ENCODE assay signal across 22 cellular contexts in the genomic region with DNA sequence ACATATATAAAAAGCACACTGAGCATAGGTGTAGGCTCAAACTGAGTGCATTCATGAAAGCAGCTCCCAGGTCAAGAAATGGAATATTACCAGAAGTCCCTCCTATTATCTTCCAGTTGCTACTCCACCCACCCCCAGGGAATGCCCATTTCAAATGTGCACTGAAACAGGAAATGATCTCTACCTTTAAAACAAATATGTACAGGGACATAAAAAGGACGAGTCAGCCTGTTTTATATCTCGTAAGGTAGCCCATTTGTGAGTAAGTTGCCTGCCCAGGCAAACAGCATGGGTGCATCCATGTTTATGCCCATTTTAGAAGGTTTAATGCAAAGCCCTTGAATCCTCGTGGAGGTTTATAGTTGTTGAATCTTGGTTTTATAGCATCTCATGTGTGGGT. TPM values are rescaled to one million over a fixed set of nuclear protein-coding genes. Genes with fewer than 3 reads are reported as not detected.
"Had no signal": no experiment of that assay in that cellular context is flagged by ENCODE, and none has a peak within 500 bp of the region (broad histone marks: within the 10 kb centered on the region; RNA-seq: fewer than 3 reads in every experiment).

No MANE protein-coding gene starts in this region.

- H3K9me3 ChIP-seq: ascending aorta, lower lobe of right lung, thyroid gland had no signal

- H3K4me3 ChIP-seq: ascending aorta, gastroesophageal sphincter, heart right ventricle, lower lobe of right lung, thyroid gland had no signal

- DNase-seq: activated CD4-positive, alpha-beta T cell treated with anti-CD3 and anti-CD28 coated beads, Interleukin-2, amount 10 ng/mL, durations not matched to agents 7 days and 5 days; activated CD8-positive, alpha-beta memory T cell treated with anti-CD3 and anti-CD28 coated beads, Interleukin-2, amount 50 U/mL, for 48 hours; activated effector memory CD4-positive, alpha-beta T cell treated with anti-CD3 and anti-CD28 coated beads, Interleukin-2, amount 50 U/mL, for 16 hours; activated naive CD4-positive, alpha-beta T cell treated with anti-CD3 and anti-CD28 coated beads, Interleukin-2, amount 50 U/mL, for 16 hours; activated T-cell treated with anti-CD3 and anti-CD28 coated beads, Interleukin-2, amount 50 U/mL, for 48 hours; cerebellar nuclear complex; effector CD4-positive, alpha-beta T cell; heart right ventricle; lower lobe of right lung; nephron progenitor cell; nucleus accumbens; stimulated activated naive B cell treated with anti-CD40 and anti-IgM and Interleukin-4, amounts not matched to agents 10 μg/mL and 1 μg/mL and 100 μg/mL, for 72 hours; T-helper 1 cell; T-helper 9 cell; thyroid gland had no signal

- H3K27ac ChIP-seq: ascending aorta, gastroesophageal sphincter, heart right ventricle, lower lobe of right lung, thyroid gland had no signal

- H3K27me3 ChIP-seq: ascending aorta, thyroid gland had no signal

- H3K4me1 ChIP-seq: ascending aorta, gastroesophageal sphincter, thyroid gland had no signal

- ATAC-seq: gastroesophageal sphincter; heart right ventricle; lower lobe of right lung; stimulated activated naive B cell treated with anti-CD40 and anti-IgM and Interleukin-4, amounts not matched to agents 10 μg/mL and 1 μg/mL and 100 μg/mL, for 72 hours had no signal

- H3K36me3 ChIP-seq: ascending aorta, gastroesophageal sphincter, heart right ventricle, lower lobe of right lung, thyroid gland had no signal

RNA-seq across cellular contexts. Expression of gene FFAR4, which starts 10.4 kb away (rescaled TPM):
- total RNA-seq: activated CD4-positive, alpha-beta T cell treated with anti-CD3 and anti-CD28 coated beads, Interleukin-2, amount 10 ng/mL, durations not matched to agents 7 days and 5 days; ascending aorta; gastroesophageal sphincter; myocyte; renal cortical epithelial cell had no signal

RNA-seq across cellular contexts. Expression of gene RBP4, which starts 24.1 kb away (rescaled TPM):
- total RNA-seq: activated CD4-positive, alpha-beta T cell treated with anti-CD3 and anti-CD28 coated beads, Interleukin-2, amount 10 ng/mL, durations not matched to agents 7 days and 5 days; myocyte had no signal

RNA-seq across cellular contexts. Expression of gene PDE6C, which starts 35.4 kb away (rescaled TPM):
- total RNA-seq: activated CD4-positive, alpha-beta T cell treated with anti-CD3 and anti-CD28 coated beads, Interleukin-2, amount 10 ng/mL, durations not matched to agents 7 days and 5 days; ascending aorta; gastroesophageal sphincter; heart right ventricle; lower lobe of right lung; myocyte; renal cortical epithelial cell; thyroid gland; urinary bladder had no signal
- polyA plus RNA-seq: adipose tissue, esophagus, heart right ventricle had no signal
